Comparison of ENCODE assay signal across 9 cellular contexts in the genomic region with DNA sequence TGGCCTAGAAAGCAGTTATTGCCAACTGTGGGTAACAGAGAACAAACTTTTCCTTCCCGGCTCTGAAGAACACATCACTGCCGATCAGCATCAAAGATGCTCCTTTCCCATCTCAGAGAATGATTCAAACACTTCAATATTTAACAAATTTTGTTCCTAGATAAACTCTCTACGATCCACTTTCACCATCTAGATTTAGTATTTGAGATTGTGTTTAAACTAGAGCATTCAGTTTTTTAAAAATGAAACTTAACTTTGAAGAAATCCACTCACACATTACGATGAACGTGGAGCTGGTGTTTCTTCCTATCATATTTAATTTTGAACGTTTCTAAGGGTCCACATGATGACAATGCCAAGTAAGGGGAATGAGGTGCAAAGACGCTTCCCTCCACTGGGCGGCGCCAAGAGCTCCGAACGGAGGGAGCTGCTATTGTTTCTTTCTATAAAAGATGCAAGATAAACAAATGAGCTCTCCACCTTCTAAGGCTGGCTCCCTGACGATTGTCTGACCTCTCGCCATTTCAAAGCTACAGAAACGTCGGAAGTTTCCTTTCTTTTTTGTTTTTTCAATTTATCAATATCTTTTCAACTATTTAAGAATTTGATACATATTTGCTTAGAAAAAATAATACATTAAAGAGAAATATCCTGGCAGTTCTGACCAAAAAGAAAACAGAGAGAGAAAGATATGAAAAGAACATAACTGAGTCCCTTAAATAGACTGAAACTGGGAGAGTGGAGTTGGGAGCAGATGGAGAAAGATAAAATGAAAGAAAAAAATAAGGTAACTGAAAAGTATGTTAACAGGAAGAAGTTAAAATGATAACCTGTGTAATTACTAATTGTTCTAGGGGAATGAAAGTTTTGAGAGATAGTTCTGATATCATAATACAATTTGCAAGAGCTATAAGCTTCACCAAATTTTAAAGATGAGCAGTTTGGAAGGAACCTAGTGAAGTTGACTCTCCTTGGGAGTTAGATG. TPM values are rescaled to one million over a fixed set of nuclear protein-coding genes. Genes with fewer than 3 reads are reported as not detected.
DNase-seq lines count a peak whose midpoint lies in the region; ATAC-seq and TF ChIP-seq lines count a peak whose summit lies in the region.
"Had no signal": no experiment of that assay in that cellular context is flagged by ENCODE, and none has a peak within 500 bp of the region (broad histone marks: within the 10 kb centered on the region; RNA-seq: fewer than 3 reads in every experiment).

No MANE protein-coding gene starts in this region.

- intact Hi-C loops in Calu3 (cut with micrococcal nuclease; ENCODE audit: unreplicated experiment), result loop anchor here (1.0 kb wide), 2 partner anchors 243 to 444 kb away; no protein-coding TSS in a partner anchor

- H3K27ac ChIP-seq in OCI-LY1 (ENCODE audit: low read depth, low read length, poor library complexity, severe bottlenecking), result no peak overlapping the region

- H4K20me1 ChIP-seq in OCI-LY1 (ENCODE audit: insufficient read depth, low read length), result no peaks in the 10 kb centered on the region

- H3K4me1 ChIP-seq in OCI-LY1 (ENCODE audit: insufficient read depth, low read length, severe bottlenecking) (no peaks in the 10 kb centered on the region), adipocyte (ENCODE audit: control insufficient read depth, insufficient read depth, low read length) (peaks cover 28% of the 10 kb centered on the region)

- no peaks in the 10 kb centered on the region for H3K36me3 Mint-ChIP-seq in Calu3 (ENCODE audit: insufficient read depth, unreplicated experiment)

- TF ChIP-seq CTCF in Calu3 (IDR thresholded peaks at IDR 0.05; ENCODE audit: unreplicated experiment) (peak; percentile 80), OCI-LY1 (IDR thresholded peaks at IDR 0.05; ENCODE audit: low read length) (peak; percentile 88)

- H2AFZ ChIP-seq in OCI-LY1 (ENCODE audit: low read length), result no peak overlapping the region

- peaks cover 4% of the 10 kb centered on the region for H3K9me3 Mint-ChIP-seq in Calu3 (ENCODE audit: low read depth, unreplicated experiment)

- no peaks in the 10 kb centered on the region for H3K79me2 ChIP-seq in OCI-LY1 (ENCODE audit: insufficient read depth, low read length)

- CTCF ChIA-PET in Calu3 (lab: Charles Lee), result interaction anchor here (0.6 to 2.2 kb wide), 13 partner anchors 9 to 588 kb away, joined by 3 to 20 read pairs (median 4); no protein-coding TSS in a partner anchor

- no peak overlapping the region for H3K9ac ChIP-seq in OCI-LY1 (ENCODE audit: low read length)
- no peak overlapping the region for H3K9ac ChIP-seq in adipocyte (ENCODE audit: low read length)

- no TSS peak for BruUV-seq in Calu3 (replicated peaks; lab: Mats Ljungman, UMichigan)

- no peak overlapping the region for H3K4me2 ChIP-seq in OCI-LY1 (ENCODE audit: low read length)

- in situ Hi-C loops in KBM-7 (cut with MboI; ENCODE audit: low pct_unique_long_range_greater_than_20kb, low sequenced_read_pairs), result no loop called here

- no peaks in the 10 kb centered on the region for H3F3A ChIP-seq in OCI-LY1 (ENCODE audit: insufficient read depth, low read length)

- H3K36me3 ChIP-seq in OCI-LY1 (ENCODE audit: insufficient read depth, low read length) (no peaks in the 10 kb centered on the region), adipocyte (ENCODE audit: control insufficient read depth, insufficient read depth, low read length, severe bottlenecking) (no peaks in the 10 kb centered on the region)

- ATAC-seq in GM19438 (IDR thresholded peaks at IDR 0.05; ENCODE audit: low read depth, unreplicated experiment) (peak; percentile 60), HG03460 (IDR thresholded peaks at IDR 0.05; ENCODE audit: unreplicated experiment) (no peak)

- H3K27me3 ChIP-seq in OCI-LY1 (ENCODE audit: insufficient read depth, low read length) (peaks cover under 1% of the 10 kb centered on the region; the same call in 1 of the 2 replicates), adipocyte (replicated peaks; ENCODE audit: control insufficient read depth, insufficient read depth, low read length) (peaks cover 82% of the 10 kb centered on the region)

- no peak overlapping the region for H3K27ac Mint-ChIP-seq in Calu3 (ENCODE audit: unreplicated experiment)

- H3K9me2 ChIP-seq in OCI-LY1 (ENCODE audit: low read depth, low read length), result no peaks in the 10 kb centered on the region

- no peaks in the 10 kb centered on the region for H3K4me1 Mint-ChIP-seq in Calu3 (ENCODE audit: low read depth, unreplicated experiment)

- H3K9me3 ChIP-seq in OCI-LY1 (ENCODE audit: low read length) (no peaks in the 10 kb centered on the region), adipocyte (ENCODE audit: control insufficient read depth, low read length) (peaks cover 6% of the 10 kb centered on the region)

- H3K4me3 ChIP-seq in OCI-LY1 (ENCODE audit: low read depth, low read length, poor library complexity, severe bottlenecking), result no peak overlapping the region
- H3K4me3 ChIP-seq in adipocyte (ENCODE audit: low read length), result no peak overlapping the region

- H3K27me3 Mint-ChIP-seq in Calu3 (ENCODE audit: unreplicated experiment), result no peaks in the 10 kb centered on the region

- H3K4me3 Mint-ChIP-seq in Calu3 (ENCODE audit: low read depth, unreplicated experiment), result no peak overlapping the region

- DNase-seq in Calu3 (peak; percentile 71), KBM-7 (peak; percentile 81), adipocyte (ENCODE audit: low read depth) (peak; percentile 83), iris pigment epithelial cell (ENCODE audit: low read depth) (peak; percentile 53)
- DNase-seq in stimulated activated naive CD4-positive, alpha-beta T cell treated with Interleukin-2 at 50 U/mL for 16 hours (lab: John Stamatoyannopoulos, UW), result peak; percentile 42

RNA-seq across cellular contexts. Expression of a gene that starts 4.4 kb away (rescaled TPM):
- total RNA-seq in Calu3 (2022), result not detected in 2 replicates
- total RNA-seq: activated CD8-positive, alpha-beta memory T cell treated with anti-CD3 and anti-CD28 coated beads for 36 hours had no signal
